Comparison of ENCODE assay signal across 9 cellular contexts in genomic region chr6:23414204-23414501, GRCh38.
DNase-seq lines count a peak whose midpoint lies in the region; ATAC-seq and TF ChIP-seq lines count a peak whose summit lies in the region.
"Had no signal": no experiment of that assay in that cellular context is flagged by ENCODE, and none has a peak within 500 bp of the region (broad histone marks: within the 10 kb centered on the region; RNA-seq: fewer than 3 reads in every experiment).

No MANE protein-coding gene starts in this region.

- peaks cover 5% of the 10 kb centered on the region for H3K9me3 Mint-ChIP-seq in chondrocyte (ENCODE audit: low read depth)
- peaks cover 7% of the 10 kb centered on the region for H3K9me3 Mint-ChIP-seq in progenitor cell of endocrine pancreas (ENCODE audit: low read depth)

- ATAC-seq in GM18858 (IDR thresholded peaks at IDR 0.05; ENCODE audit: unreplicated experiment) (peak; percentile 79), GM18505 (IDR thresholded peaks at IDR 0.05; ENCODE audit: unreplicated experiment) (no peak), sciatic nerve (no peak)
- ATAC-seq: K562 had no signal

- no peak overlapping the region for H3K4me3 Mint-ChIP-seq in chondrocyte (ENCODE audit: unreplicated experiment)
- no peak overlapping the region for H3K4me3 Mint-ChIP-seq in progenitor cell of endocrine pancreas (ENCODE audit: low read depth)

- TF ChIP-seq POLR2A in GM18505 (IDR thresholded peaks at IDR 0.05; ENCODE audit: borderline replicate concordance, extremely low read depth, insufficient read depth, insufficient read length), result no peak

- TF ChIP-seq CTCF in chondrocyte (IDR thresholded peaks at IDR 0.05) (peak; percentile 86), progenitor cell of endocrine pancreas (IDR thresholded peaks at IDR 0.05; ENCODE audit: unreplicated experiment) (peak; percentile 25)

- H3K36me3 Mint-ChIP-seq in chondrocyte (ENCODE audit: low read depth), result no peaks in the 10 kb centered on the region
- H3K36me3 Mint-ChIP-seq in progenitor cell of endocrine pancreas (ENCODE audit: insufficient read depth), result peaks cover 1% of the 10 kb centered on the region

- DNase-seq in NAMALWA (ENCODE audit: low spot score) (peak; percentile 42), chondrocyte (ENCODE audit: low spot score) (no peak), progenitor cell of endocrine pancreas (ENCODE audit: low spot score, unreplicated experiment) (no peak), DMS114 treated with DMSO at 0.1 percent for 48 hours (lab: John Stamatoyannopoulos, UW; ENCODE audit: unreplicated experiment) (no peak), sciatic nerve (ENCODE audit: low spot score) (no peak)
- no peak for DNase-seq in activated CD8-positive, alpha-beta memory T cell treated with anti-CD3 and anti-CD28 coated beads for 24 hours

- H3K27me3 Mint-ChIP-seq in chondrocyte (ENCODE audit: low read depth) (no peaks in the 10 kb centered on the region), progenitor cell of endocrine pancreas (no peaks in the 10 kb centered on the region)

- H3K4me1 Mint-ChIP-seq in chondrocyte (ENCODE audit: low read depth) (peaks cover 15% of the 10 kb centered on the region), progenitor cell of endocrine pancreas (ENCODE audit: low read depth) (peaks cover 3% of the 10 kb centered on the region)

- H3K27ac Mint-ChIP-seq in chondrocyte (ENCODE audit: unreplicated experiment) (peak overlapping the region; percentile 86), progenitor cell of endocrine pancreas (no peak overlapping the region)

- intact Hi-C loops in sciatic nerve (cut with DNase I), result no loop called here
